Comparison of ENCODE assay signal across 16 cellular contexts in genomic region chr13:27354379-27354778, GRCh38.
DNase-seq lines count a peak whose midpoint lies in the region; ATAC-seq, FAIRE-seq and TF ChIP-seq lines count a peak whose summit lies in the region.
"Had no signal": no experiment of that assay in that cellular context is flagged by ENCODE, and none has a peak within 500 bp of the region (broad histone marks: within the 10 kb centered on the region; RNA-seq: fewer than 3 reads in every experiment).

No MANE protein-coding gene starts in this region.

- H3K4me1 ChIP-seq in liver (ENCODE audit: control insufficient read depth in 4 of 4, insufficient read depth in 4 of 4, low read length in 3 of 4), result no peaks in the 10 kb centered on the region
- peaks cover 29% of the 10 kb centered on the region for H3K4me1 ChIP-seq in HepG2 (ENCODE audit: insufficient read depth, low read length)
- H3K4me1 ChIP-seq in ascending aorta, result peaks cover 0 to 2% of the 10 kb centered on the region in 2 donors
- peaks cover 0 to 31% (median 8%) of the 10 kb centered on the region in 3 donors for H3K4me1 ChIP-seq in gastroesophageal sphincter
- H3K4me1 ChIP-seq in testis, result no peaks in the 10 kb centered on the region
- H3K4me1 ChIP-seq in body of pancreas, result no peaks in the 10 kb centered on the region
- H3K4me1 ChIP-seq: uterus had no signal

- H3K79me2 ChIP-seq in HepG2 (ENCODE audit: insufficient read depth, low read length), result no peaks in the 10 kb centered on the region

- no peak overlapping the region for H3K4me2 ChIP-seq in HepG2 (ENCODE audit: low read depth, low read length)
- H3K4me2 ChIP-seq: neural progenitor cell had no signal

- no peak for DNase-seq in HepG2 (ENCODE audit: low spot score)
- no peak for DNase-seq in ascending aorta (ENCODE audit: low spot score in 2 of 2)
- DNase-seq in NCI-H345 treated with DMSO at 0.1 percent for 48 hours (lab: John Stamatoyannopoulos, UW; ENCODE audit: unreplicated experiment), result no peak
- no peak for DNase-seq in testis
- DNase-seq in body of pancreas, result no peak
- DNase-seq: activated CD4-positive, alpha-beta T cell treated with anti-CD3 and anti-CD28 coated beads for 4 hours; H9; lower lobe of right lung; NCI-H187 treated with DMSO at 0.1 percent for 48 hours; NCI-H774; stimulated activated CD4-positive, alpha-beta T cell treated with anti-CD3 and anti-CD28 coated beads, Interleukin-4, amount 100 ng/mL, for 4 hours; uterus had no signal

- H3K4me3 ChIP-seq in liver (ENCODE audit: low read depth in 1 of 3, low read length in 3 of 3) (no peak overlapping the region), HepG2 (replicated peaks in 1 of 3; ENCODE audit: insufficient read depth in 1 of 3, low read depth in 2 of 3, low read length in 3 of 3) (no peak overlapping the region), ascending aorta (no peak overlapping the region), gastroesophageal sphincter (no peak overlapping the region), testis (no peak overlapping the region), body of pancreas (no peak overlapping the region)
- H3K4me3 ChIP-seq: lower lobe of right lung, neural progenitor cell, uterus had no signal

- in situ Hi-C loops in HepG2 (cut with HindIII; ENCODE audit: extremely low pct_ligation_motif_present, low pct_unique_long_range_greater_than_20kb), result no loop called here

- TF ChIP-seq POLR2A in HepG2 (IDR thresholded peaks at IDR 0.05; ENCODE audit: insufficient read depth in 1 of 2, low read depth in 2 of 2, low read length in 2 of 2), result no peak
- TF ChIP-seq POLR2A in gastroesophageal sphincter (IDR thresholded peaks at IDR 0.05), result no peak
- TF ChIP-seq POLR2A in testis (IDR thresholded peaks at IDR 0.05), result no peak
- no peak for TF ChIP-seq POLR2A in body of pancreas (IDR thresholded peaks at IDR 0.05)

- BruUV-seq in HepG2 (replicated peaks; lab: Mats Ljungman, UMichigan), result no TSS peak

- no peaks in the 10 kb centered on the region for H3K9me3 ChIP-seq in liver (ENCODE audit: control insufficient read depth in 4 of 4, low read length in 3 of 4)
- H3K9me3 ChIP-seq in HepG2 (ENCODE audit: low read length), result no peaks in the 10 kb centered on the region
- H3K9me3 ChIP-seq in ascending aorta, result no peaks in the 10 kb centered on the region
- H3K9me3 ChIP-seq in gastroesophageal sphincter, result no peaks in the 10 kb centered on the region
- no peaks in the 10 kb centered on the region for H3K9me3 ChIP-seq in testis
- H3K9me3 ChIP-seq in body of pancreas, result no peaks in the 10 kb centered on the region
- H3K9me3 ChIP-seq: lower lobe of right lung, uterus had no signal

- H3K27me3 ChIP-seq in liver (ENCODE audit: control insufficient read depth in 4 of 4, insufficient read depth in 4 of 4, low read length in 3 of 4) (no peaks in the 10 kb centered on the region), HepG2 (ENCODE audit: control insufficient read depth in 1 of 2, insufficient read depth in 2 of 2, low read length in 2 of 2) (peaks cover 0 to 20% of the 10 kb centered on the region in 2 experiments; a peak in 3 of 5 replicates), ascending aorta (no peaks in the 10 kb centered on the region), gastroesophageal sphincter (no peaks in the 10 kb centered on the region), testis (no peaks in the 10 kb centered on the region), body of pancreas (no peaks in the 10 kb centered on the region)
- H3K27me3 ChIP-seq: neural progenitor cell, uterus had no signal

- TF ChIP-seq CTCF in liver (IDR thresholded peaks at IDR 0.05; ENCODE audit: low read depth, low read length, missing input control), result no peak
- no peak for TF ChIP-seq CTCF in HepG2 (CRISPR knock-in tag; IDR thresholded peaks at IDR 0.05)
- TF ChIP-seq CTCF in ascending aorta (IDR thresholded peaks at IDR 0.05), result peak in 2 of 3 experiments; percentile 16 to 30
- peak; percentile 12 to 65 (median 40) for TF ChIP-seq CTCF in gastroesophageal sphincter (IDR thresholded peaks at IDR 0.05)
- TF ChIP-seq CTCF in testis (IDR thresholded peaks at IDR 0.05), result no peak
- no peak for TF ChIP-seq CTCF in body of pancreas (IDR thresholded peaks at IDR 0.05)

- no peak for FAIRE-seq in HepG2 (lab: Jason Lieb, UNC)

- intact Hi-C loops in HepG2 (cut with micrococcal nuclease; ENCODE audit: unreplicated experiment), result no loop called here
- intact Hi-C loops in ascending aorta (cut with DNase I), result no loop called here
- intact Hi-C loops in testis (cut with DNase I; ENCODE audit: low total_unique reads), result no loop called here
- intact Hi-C loops in body of pancreas (cut with DNase I), result no loop called here

- POLR2A ChIA-PET in HepG2 (lab: Yijun Ruan, JAX), result no interaction called here

- CTCF ChIA-PET in HepG2 (lab: Yijun Ruan, JAX; ENCODE audit: low intra/inter-chr PET ratio, low total read pairs), result no interaction called here

- no peak for TF ChIP-seq EP300 in HepG2 (IDR thresholded peaks at IDR 0.05; ENCODE audit: low read depth in 2 of 2, low read length in 2 of 2)
- TF ChIP-seq EP300 in HepG2 (CRISPR knock-in tag; IDR thresholded peaks at IDR 0.05; ENCODE audit: borderline replicate concordance), result no peak
- TF ChIP-seq EP300 in gastroesophageal sphincter (IDR thresholded peaks at IDR 0.05), result no peak

- H3K27ac ChIP-seq in liver (ENCODE audit: low read depth in 1 of 2, low read length in 2 of 2) (no peak overlapping the region), HepG2 (ENCODE audit: extremely low read length, insufficient read depth, low read length) (no peak overlapping the region), ascending aorta (no peak overlapping the region), gastroesophageal sphincter (peak overlapping the region in 3 of 4 donors; percentile 73 to 81 (median 79)), testis (no peak overlapping the region), body of pancreas (no peak overlapping the region)
- H3K27ac ChIP-seq: lower lobe of right lung, neural progenitor cell, uterus had no signal

- H3K36me3 ChIP-seq in liver (ENCODE audit: control insufficient read depth in 4 of 4, insufficient read depth in 3 of 4, low read depth in 1 of 4, low read length in 3 of 4) (no peaks in the 10 kb centered on the region), HepG2 (replicated peaks in 1 of 2; ENCODE audit: control insufficient read depth in 1 of 2, insufficient read depth in 2 of 2, low read length in 2 of 2) (no peaks in the 10 kb centered on the region), ascending aorta (no peaks in the 10 kb centered on the region), gastroesophageal sphincter (no peaks in the 10 kb centered on the region), testis (ENCODE audit: low read depth, missing control alignments) (no peaks in the 10 kb centered on the region), body of pancreas (replicated peaks in 1 of 2; ENCODE audit: insufficient read depth in 1 of 2, low read depth in 2 of 2) (no peaks in the 10 kb centered on the region)
- H3K36me3 ChIP-seq: lower lobe of right lung, neural progenitor cell, uterus had no signal

- no peak overlapping the region for H2AFZ ChIP-seq in HepG2 (ENCODE audit: low read length)
- H2AFZ ChIP-seq: neural progenitor cell had no signal

- 58% methylated on average over 3 of the region's 3 CpGs for WGBS in liver
- 30% methylated on average over 3 of the region's 3 CpGs for WGBS in HepG2 (ENCODE audit: low lambda C conversion rate)
- WGBS in gastroesophageal sphincter (ENCODE audit: low coverage in 1 of 2), 2 donors, result 8% methylated on average over 3 of the region's 3 CpGs; no CpG with 5 or more reads in 1 of the 2 donors
- WGBS in testis, 2 donors, result 30 to 45% methylated on average over 3 of the region's 3 CpGs
- 23 to 53% methylated on average over 3 of the region's 3 CpGs for WGBS in body of pancreas, 2 donors

- H4K20me1 ChIP-seq in HepG2 (ENCODE audit: insufficient read depth, low read length), result no peaks in the 10 kb centered on the region

- ATAC-seq in HepG2 (no peak), gastroesophageal sphincter (peak; percentile 50), body of pancreas (no peak), HG02973 (IDR thresholded peaks at IDR 0.05; ENCODE audit: unreplicated experiment) (no peak)
- ATAC-seq: lower lobe of right lung had no signal

- H3K9ac ChIP-seq in liver (ENCODE audit: low read depth in 1 of 2, low read length in 2 of 2) (no peak overlapping the region), HepG2 (ENCODE audit: insufficient read depth, low read depth, low read length) (no peak overlapping the region)
- H3K9ac ChIP-seq: neural progenitor cell had no signal

- peak; percentile 10 to 34 for TF ChIP-seq RAD21 in liver (IDR thresholded peaks at IDR 0.05)
- TF ChIP-seq RAD21 in HepG2 (CRISPR knock-in tag; IDR thresholded peaks at IDR 0.05), result no peak

TF ChIP-seq in liver, 16 proteins besides CTCF, POLR2A, EP300 and RAD21 (continues in another document):
- TF ChIP-seq SP1 (IDR thresholded peaks at IDR 0.05) (no peak), JUND (IDR thresholded peaks at IDR 0.05) (no peak), TAF1 (conservative IDR thresholded peaks at IDR 0.05) (no peak), HNF4A (conservative IDR thresholded peaks at IDR 0.05) (no peak), FOXA2 (IDR thresholded peaks at IDR 0.05) (no peak), MAX (IDR thresholded peaks at IDR 0.05) (no peak)

TF ChIP-seq in HepG2, 621 proteins besides CTCF, POLR2A, EP300 and RAD21:
- no peak for TF ChIP-seq TRIM24 (CRISPR knock-in tag; IDR thresholded peaks at IDR 0.05)
- TF ChIP-seq ZNF557 (CRISPR knock-in tag; IDR thresholded peaks at IDR 0.05), result no peak
- TF ChIP-seq ZNF841 (CRISPR knock-in tag; IDR thresholded peaks at IDR 0.05; ENCODE audit: borderline replicate concordance), result no peak
- TF ChIP-seq ZFP62 (CRISPR knock-in tag; IDR thresholded peaks at IDR 0.05), result no peak
- TF ChIP-seq ZNF136 (CRISPR knock-in tag; IDR thresholded peaks at IDR 0.05; ENCODE audit: low read depth), result no peak
- no peak for TF ChIP-seq NFKBIZ (CRISPR knock-in tag; IDR thresholded peaks at IDR 0.05)
- TF ChIP-seq ZNF674 (CRISPR knock-in tag; IDR thresholded peaks at IDR 0.05; ENCODE audit: low read depth), result no peak

Comparison
In these comparisons a context has a peak if more than half of its experiments do, and no peak if none do; other contexts are left out.
1. H3K27ac ChIP-seq: peak in gastroesophageal sphincter (3 of 4); none in liver (0 of 2), HepG2 (single experiment), ascending aorta (0 of 2), testis (0 of 2) and body of pancreas (0 of 4).
2. CTCF ChIP-seq: peak in ascending aorta (2 of 3) and gastroesophageal sphincter (4 of 4); none in liver (single experiment), HepG2 (single experiment), testis (0 of 3) and body of pancreas (0 of 7).